In genomic region chr3:144085964-144086363, GRCh38 we compare ENCODE assay signal across 14 cellular contexts.
DNase-seq lines count a peak whose midpoint lies in the region; ATAC-seq and TF ChIP-seq lines count a peak whose summit lies in the region.
"Had no signal": no experiment of that assay in that cellular context is flagged by ENCODE, and none has a peak within 500 bp of the region (broad histone marks: within the 10 kb centered on the region; RNA-seq: fewer than 3 reads in every experiment).

No MANE protein-coding gene starts in this region.

- H3K27me3 ChIP-seq in foreskin keratinocyte: no peaks in the 10 kb centered on the region
- no peaks in the 10 kb centered on the region for H3K27me3 ChIP-seq in adrenal gland

- intact Hi-C loops in adrenal gland (cut with DNase I): no loop called here
- intact Hi-C loops in activated T-helper 1 cell treated with anti-CD3 and anti-CD28 coated beads, Interleukin-12 subunit alpha, Interleukin-12 subunit beta, Interleukin-2, Interleukin-4 antibody, amounts not matched to agents 30 ng/mL and 10 ng/mL and 1 ng/mL, durations not matched to agents 14 hours and 24 hours and 36 hours (cut with micrococcal nuclease): no loop called here

- H3K27me3 Mint-ChIP-seq in WTC11 (ENCODE audit: low read depth): no peaks in the 10 kb centered on the region
- no peaks in the 10 kb centered on the region for H3K27me3 Mint-ChIP-seq in activated T-helper 17 cell treated with anti-CD3 and anti-CD28 coated beads, Interleukin-2, amount 50 U/mL, for 72 hours
- H3K27me3 Mint-ChIP-seq in activated T-helper 1 cell treated with anti-CD3 and anti-CD28 coated beads, Interleukin-12 subunit alpha, Interleukin-12 subunit beta, Interleukin-2, Interleukin-4 antibody, amounts not matched to agents 30 ng/mL and 10 ng/mL and 1 ng/mL, durations not matched to agents 14 hours and 24 hours and 36 hours (ENCODE audit: insufficient read depth): peaks cover 5% of the 10 kb centered on the region

- H3K9me3 ChIP-seq in adrenal gland (replicated peaks in 1 of 3): no peaks in the 10 kb centered on the region

- H3K36me3 ChIP-seq in adrenal gland (replicated peaks in 1 of 2): no peaks in the 10 kb centered on the region

- H3K9me3 Mint-ChIP-seq in WTC11: no peaks in the 10 kb centered on the region
- H3K9me3 Mint-ChIP-seq in activated T-helper 17 cell treated with anti-CD3 and anti-CD28 coated beads, Interleukin-2, amount 50 U/mL, for 72 hours: no peaks in the 10 kb centered on the region
- no peaks in the 10 kb centered on the region for H3K9me3 Mint-ChIP-seq in activated T-helper 1 cell treated with anti-CD3 and anti-CD28 coated beads, Interleukin-12 subunit alpha, Interleukin-12 subunit beta, Interleukin-2, Interleukin-4 antibody, amounts not matched to agents 30 ng/mL and 10 ng/mL and 1 ng/mL, durations not matched to agents 14 hours and 24 hours and 36 hours
- H3K9me3 Mint-ChIP-seq: activated naive CD8-positive, alpha-beta T cell treated with anti-CD3 and anti-CD28 coated beads for 36 hours; CD4-positive, alpha-beta T cell; naive thymus-derived CD8-positive, alpha-beta T cell had no signal

- no peak for TF ChIP-seq POLR2A in adrenal gland (IDR thresholded peaks at IDR 0.05)

- H3K4me3 Mint-ChIP-seq in WTC11: no peak overlapping the region
- no peak overlapping the region for H3K4me3 Mint-ChIP-seq in activated T-helper 17 cell treated with anti-CD3 and anti-CD28 coated beads, Interleukin-2, amount 50 U/mL, for 72 hours
- no peak overlapping the region for H3K4me3 Mint-ChIP-seq in activated T-helper 1 cell treated with anti-CD3 and anti-CD28 coated beads, Interleukin-12 subunit alpha, Interleukin-12 subunit beta, Interleukin-2, Interleukin-4 antibody, amounts not matched to agents 30 ng/mL and 10 ng/mL and 1 ng/mL, durations not matched to agents 14 hours and 24 hours and 36 hours
- H3K4me3 Mint-ChIP-seq: activated naive CD8-positive, alpha-beta T cell treated with anti-CD3 and anti-CD28 coated beads for 36 hours; CD4-positive, alpha-beta T cell; naive thymus-derived CD8-positive, alpha-beta T cell had no signal

- CTCF ChIA-PET in WTC11 (lab: Charles Lee): no interaction called here

- H3K27ac Mint-ChIP-seq in WTC11: no peak overlapping the region
- no peak overlapping the region for H3K27ac Mint-ChIP-seq in activated T-helper 17 cell treated with anti-CD3 and anti-CD28 coated beads, Interleukin-2, amount 50 U/mL, for 72 hours
- H3K27ac Mint-ChIP-seq in activated T-helper 1 cell treated with anti-CD3 and anti-CD28 coated beads, Interleukin-12 subunit alpha, Interleukin-12 subunit beta, Interleukin-2, Interleukin-4 antibody, amounts not matched to agents 30 ng/mL and 10 ng/mL and 1 ng/mL, durations not matched to agents 14 hours and 24 hours and 36 hours: no peak overlapping the region
- H3K27ac Mint-ChIP-seq: activated naive CD8-positive, alpha-beta T cell treated with anti-CD3 and anti-CD28 coated beads for 36 hours; CD4-positive, alpha-beta T cell; naive thymus-derived CD8-positive, alpha-beta T cell had no signal

- no peaks in the 10 kb centered on the region for H3K4me1 Mint-ChIP-seq in WTC11
- no peaks in the 10 kb centered on the region for H3K4me1 Mint-ChIP-seq in activated T-helper 17 cell treated with anti-CD3 and anti-CD28 coated beads, Interleukin-2, amount 50 U/mL, for 72 hours
- H3K4me1 Mint-ChIP-seq in activated T-helper 1 cell treated with anti-CD3 and anti-CD28 coated beads, Interleukin-12 subunit alpha, Interleukin-12 subunit beta, Interleukin-2, Interleukin-4 antibody, amounts not matched to agents 30 ng/mL and 10 ng/mL and 1 ng/mL, durations not matched to agents 14 hours and 24 hours and 36 hours (ENCODE audit: low read depth): no peaks in the 10 kb centered on the region
- H3K4me1 Mint-ChIP-seq: activated naive CD8-positive, alpha-beta T cell treated with anti-CD3 and anti-CD28 coated beads for 36 hours had no signal

- H3K27ac ChIP-seq in foreskin keratinocyte (no peak overlapping the region), adrenal gland (no peak overlapping the region)

- H3K4me1 ChIP-seq in foreskin keratinocyte (peaks cover 4% of the 10 kb centered on the region), adrenal gland (replicated peaks in 1 of 2) (no peaks in the 10 kb centered on the region)

- no peak overlapping the region for H3K4me3 ChIP-seq in adrenal gland
- H3K4me3 ChIP-seq: smooth muscle cell had no signal

- H3K36me3 Mint-ChIP-seq in WTC11: no peaks in the 10 kb centered on the region
- no peaks in the 10 kb centered on the region for H3K36me3 Mint-ChIP-seq in activated T-helper 17 cell treated with anti-CD3 and anti-CD28 coated beads, Interleukin-2, amount 50 U/mL, for 72 hours (ENCODE audit: low read depth)
- H3K36me3 Mint-ChIP-seq in activated T-helper 1 cell treated with anti-CD3 and anti-CD28 coated beads, Interleukin-12 subunit alpha, Interleukin-12 subunit beta, Interleukin-2, Interleukin-4 antibody, amounts not matched to agents 30 ng/mL and 10 ng/mL and 1 ng/mL, durations not matched to agents 14 hours and 24 hours and 36 hours (ENCODE audit: low read depth): no peaks in the 10 kb centered on the region
- H3K36me3 Mint-ChIP-seq: activated naive CD8-positive, alpha-beta T cell treated with anti-CD3 and anti-CD28 coated beads for 36 hours; naive thymus-derived CD8-positive, alpha-beta T cell had no signal

- WGBS in adrenal gland, 4 donors: 46 to 61% (median 55%) methylated on average over 3 of the region's 3 CpGs

- DNase-seq in EL: peak; percentile 16
- DNase-seq in NCI-H1105 treated with DMSO at 0.1 percent for 48 hours (lab: John Stamatoyannopoulos, UW): peak; percentile 81
- peak; percentile 67 for DNase-seq in SKM-1 treated with dmso at 0.1 percent for 144 hours (lab: John Stamatoyannopoulos, UW; ENCODE audit: unreplicated experiment)
- DNase-seq in foreskin keratinocyte: peak; percentile 70 to 87
- DNase-seq in WTC11 (ENCODE audit: low spot score): no peak
- no peak for DNase-seq in adrenal gland
- DNase-seq in activated T-helper 1 cell treated with anti-CD3 and anti-CD28 coated beads, Interleukin-12 subunit alpha, Interleukin-12 subunit beta, Interleukin-2, Interleukin-4 antibody, amounts not matched to agents 30 ng/mL and 10 ng/mL and 1 ng/mL, durations not matched to agents 14 hours and 24 hours and 36 hours (ENCODE audit: low spot score): no peak
- DNase-seq: activated naive CD8-positive, alpha-beta T cell treated with anti-CD3 and anti-CD28 coated beads for 36 hours; CD4-positive, alpha-beta T cell; effector CD4-positive, alpha-beta T cell; KG1; naive thymus-derived CD8-positive, alpha-beta T cell had no signal

- ATAC-seq in foreskin keratinocyte (peak; percentile 95), WTC11 (no peak)
- ATAC-seq in activated T-helper 17 cell treated with anti-CD3 and anti-CD28 coated beads, Interleukin-2, amount 50 U/mL, for 72 hours (replicated peaks): no peak
- ATAC-seq: naive thymus-derived CD8-positive, alpha-beta T cell had no signal

- POLR2A ChIA-PET in WTC11 (lab: Charles Lee): no interaction called here

- TF ChIP-seq CTCF in foreskin keratinocyte (conservative IDR thresholded peaks at IDR 0.05) (peak; percentile 5), WTC11 (IDR thresholded peaks at IDR 0.05) (no peak), adrenal gland (IDR thresholded peaks at IDR 0.05) (no peak)

TF ChIP-seq in WTC11, 78 proteins besides CTCF, POLR2A, EP300 and RAD21 (continues in another document):
- TF ChIP-seq ETV6 (CRISPR knock-in tag; IDR thresholded peaks at IDR 0.05): no peak
- no peak for TF ChIP-seq STAT6 (CRISPR knock-in tag; conservative IDR thresholded peaks at IDR 0.05; ENCODE audit: low read depth)
- TF ChIP-seq ATF1 (CRISPR knock-in tag; IDR thresholded peaks at IDR 0.05): no peak
- no peak for TF ChIP-seq AFF4 (CRISPR knock-in tag; IDR thresholded peaks at IDR 0.05; ENCODE audit: borderline replicate concordance)

Comparison
In these comparisons a context has a peak if more than half of its experiments do, and no peak if none do; other contexts are left out.
1. DNase-seq: peak in EL (single experiment), NCI-H1105 treated with DMSO at 0.1 percent for 48 hours (single experiment), SKM-1 treated with dmso at 0.1 percent for 144 hours (single experiment) and foreskin keratinocyte (2 of 2); none in WTC11 (single experiment), adrenal gland (0 of 7) and activated T-helper 1 cell treated with anti-CD3 and anti-CD28 coated beads, Interleukin-12 subunit alpha, Interleukin-12 subunit beta, Interleukin-2, Interleukin-4 antibody, amounts not matched to agents 30 ng/mL and 10 ng/mL and 1 ng/mL, durations not matched to agents 14 hours and 24 hours and 36 hours (single experiment).